8 cellular contexts compared by ENCODE assay signal in genomic region chr3:9600597-9600996, GRCh38. TPM values are rescaled to one million over a fixed set of nuclear protein-coding genes. Genes with fewer than 3 reads are reported as not detected.
DNase-seq lines count a peak whose midpoint lies in the region; ATAC-seq lines count a peak whose summit lies in the region.
"Had no signal": no experiment of that assay in that cellular context is flagged by ENCODE, and none has a peak within 500 bp of the region (broad histone marks: within the 10 kb centered on the region; RNA-seq: fewer than 3 reads in every experiment).

No MANE protein-coding gene starts in this region.

- H3K27ac ChIP-seq in right cardiac atrium (ENCODE audit: low read length) = no peak overlapping the region
- H3K27ac ChIP-seq in effector memory CD4-positive, alpha-beta T cell (ENCODE audit: insufficient read depth, low read length, poor library complexity, severe bottlenecking) = no peak overlapping the region

- H3K27me3 ChIP-seq in right cardiac atrium (ENCODE audit: control insufficient read depth, insufficient read depth) = no peaks in the 10 kb centered on the region
- H3K27me3 ChIP-seq in effector memory CD4-positive, alpha-beta T cell (replicated peaks; ENCODE audit: control insufficient read depth, insufficient read depth, low read length, poor library complexity, severe bottlenecking) = no peaks in the 10 kb centered on the region

- CTCF ChIA-PET in activated CD8-positive, alpha-beta T cell treated with anti-CD3 and anti-CD28 coated beads, Interleukin-2, amount 10 ng/mL, durations not matched to agents 7 days and 5 days (lab: Charles Lee) = no interaction called here

- H3K4me3 Mint-ChIP-seq in activated CD8-positive, alpha-beta T cell treated with anti-CD3 and anti-CD28 coated beads, Interleukin-2, amount 10 ng/mL, durations not matched to agents 7 days and 5 days = no peak overlapping the region
- H3K4me3 Mint-ChIP-seq: T-helper 17 cell had no signal

- H3K36me3 ChIP-seq in effector memory CD4-positive, alpha-beta T cell (ENCODE audit: control insufficient read depth, insufficient read depth, low read length) = no peaks in the 10 kb centered on the region

- peaks cover 1% of the 10 kb centered on the region for H3K4me1 Mint-ChIP-seq in activated CD8-positive, alpha-beta T cell treated with anti-CD3 and anti-CD28 coated beads, Interleukin-2, amount 10 ng/mL, durations not matched to agents 7 days and 5 days (ENCODE audit: low read depth)
- H3K4me1 Mint-ChIP-seq: T-helper 17 cell had no signal

- POLR2A ChIA-PET in activated CD8-positive, alpha-beta T cell treated with anti-CD3 and anti-CD28 coated beads, Interleukin-2, amount 10 ng/mL, durations not matched to agents 7 days and 5 days (lab: Charles Lee) = no interaction called here

- no peaks in the 10 kb centered on the region for H3K4me1 ChIP-seq in right cardiac atrium (ENCODE audit: control insufficient read depth, insufficient read depth, low read length)
- H3K4me1 ChIP-seq in effector memory CD4-positive, alpha-beta T cell (ENCODE audit: control insufficient read depth, insufficient read depth, low read length, poor library complexity, severe bottlenecking) = no peaks in the 10 kb centered on the region

- DNase-seq in NCI-H2029 (lab: John Stamatoyannopoulos, UW) = peak; percentile 75
- DNase-seq in activated CD8-positive, alpha-beta T cell treated with anti-CD3 and anti-CD28 coated beads, Interleukin-2, amount 10 ng/mL, durations not matched to agents 7 days and 5 days = no peak
- peak; percentile 38 to 78 (median 72) for DNase-seq in right cardiac atrium
- DNase-seq in stimulated activated naive CD8-positive, alpha-beta T cell treated with anti-CD3 and anti-CD28 coated beads, Interleukin-15, Interleukin-2, amounts not matched to agents 100 U/mL and 50 U/mL, for 24 hours = peak; percentile 16
- no peak for DNase-seq in effector memory CD4-positive, alpha-beta T cell
- DNase-seq: T-helper 17 cell had no signal

- H3K9me3 Mint-ChIP-seq in activated CD8-positive, alpha-beta T cell treated with anti-CD3 and anti-CD28 coated beads, Interleukin-2, amount 10 ng/mL, durations not matched to agents 7 days and 5 days (ENCODE audit: insufficient read depth) = no peaks in the 10 kb centered on the region

- peaks cover 2% of the 10 kb centered on the region for H3K9me3 ChIP-seq in right cardiac atrium (ENCODE audit: control insufficient read depth, low read length)
- H3K9me3 ChIP-seq in effector memory CD4-positive, alpha-beta T cell (ENCODE audit: control insufficient read depth, low read length) = no peaks in the 10 kb centered on the region

- WGBS in right cardiac atrium = 4% methylated on average over 42 of the region's 42 CpGs

- intact Hi-C loops in right cardiac atrium (cut with DNase I) = no loop called here

- peak; percentile 51 for ATAC-seq in activated CD8-positive, alpha-beta T cell treated with anti-CD3 and anti-CD28 coated beads, Interleukin-2, amount 10 ng/mL, durations not matched to agents 7 days and 5 days
- ATAC-seq in right cardiac atrium (peak; percentile 84 to 87), HG03460 (IDR thresholded peaks at IDR 0.05; ENCODE audit: unreplicated experiment) (no peak), GM21526 (IDR thresholded peaks at IDR 0.05; ENCODE audit: low FRiP score, unreplicated experiment) (no peak)
- ATAC-seq in stimulated activated naive CD8-positive, alpha-beta T cell treated with anti-CD3 and anti-CD28 coated beads, Interleukin-15, Interleukin-2, amounts not matched to agents 100 U/mL and 50 U/mL, for 24 hours = peak; percentile 28
- ATAC-seq: T-helper 17 cell had no signal

- H3K27ac Mint-ChIP-seq in activated CD8-positive, alpha-beta T cell treated with anti-CD3 and anti-CD28 coated beads, Interleukin-2, amount 10 ng/mL, durations not matched to agents 7 days and 5 days = no peak overlapping the region
- H3K27ac Mint-ChIP-seq: T-helper 17 cell had no signal

- no peaks in the 10 kb centered on the region for H3K36me3 Mint-ChIP-seq in activated CD8-positive, alpha-beta T cell treated with anti-CD3 and anti-CD28 coated beads, Interleukin-2, amount 10 ng/mL, durations not matched to agents 7 days and 5 days (ENCODE audit: low read depth)

- H3K4me3 ChIP-seq in right cardiac atrium (ENCODE audit: low read length) = no peak overlapping the region
- H3K4me3 ChIP-seq in effector memory CD4-positive, alpha-beta T cell (ENCODE audit: insufficient read depth, low read depth, low read length, poor library complexity, severe bottlenecking) = no peak overlapping the region

- peaks cover 12% of the 10 kb centered on the region for H3K27me3 Mint-ChIP-seq in activated CD8-positive, alpha-beta T cell treated with anti-CD3 and anti-CD28 coated beads, Interleukin-2, amount 10 ng/mL, durations not matched to agents 7 days and 5 days (ENCODE audit: low read depth)

RNA-seq across cellular contexts. Expression of gene LHFPL4, which starts 47.0 kb away (rescaled TPM):
- not detected for total RNA-seq in activated CD8-positive, alpha-beta T cell treated with anti-CD3 and anti-CD28 coated beads, Interleukin-2, amount 10 ng/mL, durations not matched to agents 7 days and 5 days
- total RNA-seq in right cardiac atrium = not detected
- 0.02 TPM for polyA plus RNA-seq in right cardiac atrium
- total RNA-seq: T-helper 17 cell had no signal

RNA-seq across cellular contexts. Expression of gene MTMR14, which starts 48.7 kb away (rescaled TPM):
- 10 to 100 TPM; 45.7 TPM for total RNA-seq in activated CD8-positive, alpha-beta T cell treated with anti-CD3 and anti-CD28 coated beads, Interleukin-2, amount 10 ng/mL, durations not matched to agents 7 days and 5 days
- 10 to 100 TPM; 41.3 to 84.3 (median 47.2) TPM for total RNA-seq in right cardiac atrium
- polyA plus RNA-seq in right cardiac atrium = 49.4 TPM

Comparison
In these comparisons a context has a peak if more than half of its experiments do, and no peak if none do; other contexts are left out.
1. DNase-seq: peak in NCI-H2029 (single experiment), right cardiac atrium (3 of 3) and stimulated activated naive CD8-positive, alpha-beta T cell treated with anti-CD3 and anti-CD28 coated beads, Interleukin-15, Interleukin-2, amounts not matched to agents 100 U/mL and 50 U/mL, for 24 hours (single experiment); none in activated CD8-positive, alpha-beta T cell treated with anti-CD3 and anti-CD28 coated beads, Interleukin-2, amount 10 ng/mL, durations not matched to agents 7 days and 5 days (single experiment) and effector memory CD4-positive, alpha-beta T cell (0 of 3).
2. ATAC-seq: peak in activated CD8-positive, alpha-beta T cell treated with anti-CD3 and anti-CD28 coated beads, Interleukin-2, amount 10 ng/mL, durations not matched to agents 7 days and 5 days (single experiment), right cardiac atrium (2 of 2) and stimulated activated naive CD8-positive, alpha-beta T cell treated with anti-CD3 and anti-CD28 coated beads, Interleukin-15, Interleukin-2, amounts not matched to agents 100 U/mL and 50 U/mL, for 24 hours (single experiment); none in HG03460 (single experiment) and GM21526 (single experiment).